In genomic region chr12:27922591-27923139, GRCh38 we compare ENCODE assay signal across 11 cellular contexts. TPM values are rescaled to one million over a fixed set of nuclear protein-coding genes. Genes with fewer than 3 reads are reported as not detected.
DNase-seq lines count a peak whose midpoint lies in the region; ATAC-seq and TF ChIP-seq lines count a peak whose summit lies in the region.
"Had no signal": no experiment of that assay in that cellular context is flagged by ENCODE, and none has a peak within 500 bp of the region (broad histone marks: within the 10 kb centered on the region; RNA-seq: fewer than 3 reads in every experiment).

No MANE protein-coding gene starts in this region.

- peaks cover 5% of the 10 kb centered on the region for H3K27me3 Mint-ChIP-seq in neural progenitor cell (ENCODE audit: insufficient read depth, low read depth)

- DNase-seq in heart left ventricle (peak in 3 of 5 donors; percentile 11 to 40 (median 37)), right atrium auricular region (ENCODE audit: low spot score) (no peak), brain microvascular endothelial cell (peak; percentile 43), hepatic stellate cell (ENCODE audit: low spot score) (peak; percentile 31), ureter (ENCODE audit: low spot score) (peak; percentile 46), neural progenitor cell (ENCODE audit: low spot score) (no peak)
- DNase-seq: activated T-cell treated with anti-CD3 and anti-CD28 coated beads, Interleukin-2, amount 50 U/mL, for 48 hours; NCI-H1436 had no signal

- ATAC-seq in heart left ventricle (peak; percentile 64 to 86 (median 78)), GM18861 (IDR thresholded peaks at IDR 0.05; ENCODE audit: unreplicated experiment) (no peak), GM19351 (IDR thresholded peaks at IDR 0.05; ENCODE audit: unreplicated experiment) (no peak)

- no peak overlapping the region for H3K4me3 Mint-ChIP-seq in neural progenitor cell
- H3K4me3 Mint-ChIP-seq: nephron had no signal

- H4K20me1 ChIP-seq in neural progenitor cell (ENCODE audit: low read depth): no peaks in the 10 kb centered on the region

- H2AFZ ChIP-seq in neural progenitor cell (replicated peaks): no peak overlapping the region

- H3K4me1 ChIP-seq in heart left ventricle: peaks cover 0 to 8% (median 0%) of the 10 kb centered on the region in 12 donors
- H3K4me1 ChIP-seq in right atrium auricular region: peaks cover 0 to 5% of the 10 kb centered on the region in 2 donors
- H3K4me1 ChIP-seq in neural progenitor cell: no peaks in the 10 kb centered on the region

- TF ChIP-seq POLR2A in heart left ventricle (IDR thresholded peaks at IDR 0.05): no peak

- H3K27me3 ChIP-seq in heart left ventricle (no peaks in the 10 kb centered on the region), right atrium auricular region (no peaks in the 10 kb centered on the region), brain microvascular endothelial cell (replicated peaks) (no peaks in the 10 kb centered on the region), neural progenitor cell (no peaks in the 10 kb centered on the region)

- H3K36me3 Mint-ChIP-seq in neural progenitor cell: no peaks in the 10 kb centered on the region

- H3F3A ChIP-seq in neural progenitor cell (ENCODE audit: low read depth): no peaks in the 10 kb centered on the region

- no peaks in the 10 kb centered on the region for H3K9me3 Mint-ChIP-seq in neural progenitor cell
- H3K9me3 Mint-ChIP-seq: nephron had no signal

- no peaks in the 10 kb centered on the region for H3K79me2 ChIP-seq in neural progenitor cell (ENCODE audit: low read depth)

- H3K4me1 Mint-ChIP-seq in neural progenitor cell: no peaks in the 10 kb centered on the region

- intact Hi-C loops in heart left ventricle (cut with DNase I): loop anchor here in 1 of 10 donors (10.0 kb wide), 1 partner anchor 158 kb away; no protein-coding TSS in a partner anchor

- no peak overlapping the region for H3K4me2 ChIP-seq in neural progenitor cell

- H3K36me3 ChIP-seq in heart left ventricle: no peaks in the 10 kb centered on the region
- H3K36me3 ChIP-seq in right atrium auricular region: no peaks in the 10 kb centered on the region
- H3K36me3 ChIP-seq in brain microvascular endothelial cell (replicated peaks): no peaks in the 10 kb centered on the region
- no peaks in the 10 kb centered on the region for H3K36me3 ChIP-seq in neural progenitor cell

- H3K4me3 ChIP-seq in heart left ventricle (no peak overlapping the region), right atrium auricular region (no peak overlapping the region), brain microvascular endothelial cell (ENCODE audit: low read depth, low read length) (no peak overlapping the region), neural progenitor cell (no peak overlapping the region)

- H3K27ac Mint-ChIP-seq in neural progenitor cell: no peak overlapping the region
- H3K27ac Mint-ChIP-seq: nephron had no signal

- WGBS in heart left ventricle, 4 donors: 56 to 88% (median 68%) methylated on average over 1 of the region's 1 CpG

- no peaks in the 10 kb centered on the region for H3K9me3 ChIP-seq in heart left ventricle
- H3K9me3 ChIP-seq in right atrium auricular region: no peaks in the 10 kb centered on the region
- no peaks in the 10 kb centered on the region for H3K9me3 ChIP-seq in neural progenitor cell (ENCODE audit: low read depth)

- in situ Hi-C loops in brain microvascular endothelial cell (cut with HindIII; ENCODE audit: low pct_ligation_motif_present, low sequenced_read_pairs): no loop called here

- no peak overlapping the region for H3K9ac ChIP-seq in neural progenitor cell

- TF ChIP-seq CTCF in heart left ventricle (IDR thresholded peaks at IDR 0.05) (no peak), right atrium auricular region (IDR thresholded peaks at IDR 0.05) (no peak), brain microvascular endothelial cell (IDR thresholded peaks at IDR 0.05; ENCODE audit: low read depth, low read length, missing control alignments) (no peak), neural progenitor cell (IDR thresholded peaks at IDR 0.05) (no peak)

- no peak overlapping the region for H3K27ac ChIP-seq in heart left ventricle
- H3K27ac ChIP-seq in right atrium auricular region: no peak overlapping the region
- H3K27ac ChIP-seq in brain microvascular endothelial cell: no peak overlapping the region
- H3K27ac ChIP-seq in neural progenitor cell: no peak overlapping the region

RNA-seq across cellular contexts. Expression of gene PTHLH, which starts 49.9 kb away (rescaled TPM):
- total RNA-seq in heart left ventricle (1 to 10 TPM in 5 of 9 donors, under 1 TPM in 4; 0.25 to 3.7 (median 1.1) TPM), right atrium auricular region (10 to 100 TPM in 1 of 2 donors, under 1 TPM in 1; 0.63 to 67.6 TPM), ureter (0.86 TPM), neural progenitor cell (ENCODE audit: low replicate concordance) (not detected in 2 replicates)
- 1 to 10 TPM in 1 of 2 donors, under 1 TPM in 1; 0.53 to 1.4 TPM for polyA plus RNA-seq in heart left ventricle

Comparison
In these comparisons a context has a peak if more than half of its experiments do, and no peak if none do; other contexts are left out.
1. DNase-seq: peak in heart left ventricle (3 of 5), brain microvascular endothelial cell (single experiment), hepatic stellate cell (single experiment) and ureter (single experiment); none in right atrium auricular region (single experiment) and neural progenitor cell (single experiment).
2. ATAC-seq: peak in heart left ventricle (4 of 4); none in GM18861 (single experiment) and GM19351 (single experiment).